Comparison of ENCODE assay signal across 1 cellular context in the genomic region with DNA sequence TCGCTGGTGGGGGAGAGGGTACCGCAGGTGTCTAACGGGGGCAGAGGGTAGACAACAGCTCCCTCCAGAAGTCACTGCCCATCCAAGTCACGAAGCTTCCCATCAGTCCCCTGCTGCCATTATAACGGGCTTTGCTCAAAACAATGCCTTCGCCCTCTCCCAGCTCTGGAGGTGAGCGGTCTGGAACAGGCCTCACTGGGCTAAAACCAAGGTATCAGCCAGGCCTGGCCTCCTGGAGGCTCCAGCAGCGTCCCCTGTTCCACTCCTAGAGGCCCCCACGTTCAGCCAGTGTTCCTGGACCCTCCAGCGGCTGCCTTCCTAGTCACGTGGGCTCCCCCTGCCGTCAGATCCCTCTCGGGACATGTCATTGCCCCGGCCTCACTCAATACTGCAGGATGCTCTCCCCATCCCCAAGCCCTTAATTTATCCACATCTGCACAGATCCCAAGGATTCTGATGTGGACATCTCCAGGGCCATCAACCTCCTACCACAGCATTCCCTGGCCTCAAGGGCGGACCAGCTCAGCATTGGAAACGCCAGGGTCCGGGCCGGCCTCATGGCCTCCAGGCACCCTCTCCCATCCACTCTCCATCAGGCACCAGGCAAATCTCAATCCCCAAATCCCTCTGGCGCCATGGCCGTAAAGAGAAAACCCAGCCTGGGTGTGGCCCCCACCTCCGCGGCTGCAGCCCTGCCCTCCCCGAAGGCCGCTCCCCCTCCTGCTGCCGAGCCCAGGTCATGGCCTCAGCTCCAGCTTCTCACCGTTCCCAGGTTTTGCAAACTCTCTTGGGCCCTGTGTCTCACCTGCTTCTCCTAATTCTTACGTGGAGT.
TF ChIP-seq lines count a peak whose summit lies in the region.

No MANE protein-coding gene starts in this region.

TF ChIP-seq in WTC11, 78 proteins besides CTCF, POLR2A, EP300 and RAD21 (continued from another document):
- TF ChIP-seq USF2 (CRISPR knock-in tag; IDR thresholded peaks at IDR 0.05) (peak; percentile 79), CREB1 (CRISPR knock-in tag; IDR thresholded peaks at IDR 0.05) (no peak)
- TF ChIP-seq, protein P1, sequence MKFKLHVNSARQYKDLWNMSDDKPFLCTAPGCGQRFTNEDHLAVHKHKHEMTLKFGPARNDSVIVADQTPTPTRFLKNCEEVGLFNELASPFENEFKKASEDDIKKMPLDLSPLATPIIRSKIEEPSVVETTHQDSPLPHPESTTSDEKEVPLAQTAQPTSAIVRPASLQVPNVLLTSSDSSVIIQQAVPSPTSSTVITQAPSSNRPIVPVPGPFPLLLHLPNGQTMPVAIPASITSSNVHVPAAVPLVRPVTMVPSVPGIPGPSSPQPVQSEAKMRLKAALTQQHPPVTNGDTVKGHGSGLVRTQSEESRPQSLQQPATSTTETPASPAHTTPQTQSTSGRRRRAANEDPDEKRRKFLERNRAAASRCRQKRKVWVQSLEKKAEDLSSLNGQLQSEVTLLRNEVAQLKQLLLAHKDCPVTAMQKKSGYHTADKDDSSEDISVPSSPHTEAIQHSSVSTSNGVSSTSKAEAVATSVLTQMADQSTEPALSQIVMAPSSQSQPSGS (CRISPR knock-in tag; IDR thresholded peaks at IDR 0.05; ENCODE audit: borderline replicate concordance, low read depth), result no peak
- TF ChIP-seq, protein P2, sequence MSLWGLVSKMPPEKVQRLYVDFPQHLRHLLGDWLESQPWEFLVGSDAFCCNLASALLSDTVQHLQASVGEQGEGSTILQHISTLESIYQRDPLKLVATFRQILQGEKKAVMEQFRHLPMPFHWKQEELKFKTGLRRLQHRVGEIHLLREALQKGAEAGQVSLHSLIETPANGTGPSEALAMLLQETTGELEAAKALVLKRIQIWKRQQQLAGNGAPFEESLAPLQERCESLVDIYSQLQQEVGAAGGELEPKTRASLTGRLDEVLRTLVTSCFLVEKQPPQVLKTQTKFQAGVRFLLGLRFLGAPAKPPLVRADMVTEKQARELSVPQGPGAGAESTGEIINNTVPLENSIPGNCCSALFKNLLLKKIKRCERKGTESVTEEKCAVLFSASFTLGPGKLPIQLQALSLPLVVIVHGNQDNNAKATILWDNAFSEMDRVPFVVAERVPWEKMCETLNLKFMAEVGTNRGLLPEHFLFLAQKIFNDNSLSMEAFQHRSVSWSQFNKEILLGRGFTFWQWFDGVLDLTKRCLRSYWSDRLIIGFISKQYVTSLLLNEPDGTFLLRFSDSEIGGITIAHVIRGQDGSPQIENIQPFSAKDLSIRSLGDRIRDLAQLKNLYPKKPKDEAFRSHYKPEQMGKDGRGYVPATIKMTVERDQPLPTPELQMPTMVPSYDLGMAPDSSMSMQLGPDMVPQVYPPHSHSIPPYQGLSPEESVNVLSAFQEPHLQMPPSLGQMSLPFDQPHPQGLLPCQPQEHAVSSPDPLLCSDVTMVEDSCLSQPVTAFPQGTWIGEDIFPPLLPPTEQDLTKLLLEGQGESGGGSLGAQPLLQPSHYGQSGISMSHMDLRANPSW (CRISPR knock-in tag; conservative IDR thresholded peaks at IDR 0.05; ENCODE audit: low read depth), result no peak
